In the genomic region with DNA sequence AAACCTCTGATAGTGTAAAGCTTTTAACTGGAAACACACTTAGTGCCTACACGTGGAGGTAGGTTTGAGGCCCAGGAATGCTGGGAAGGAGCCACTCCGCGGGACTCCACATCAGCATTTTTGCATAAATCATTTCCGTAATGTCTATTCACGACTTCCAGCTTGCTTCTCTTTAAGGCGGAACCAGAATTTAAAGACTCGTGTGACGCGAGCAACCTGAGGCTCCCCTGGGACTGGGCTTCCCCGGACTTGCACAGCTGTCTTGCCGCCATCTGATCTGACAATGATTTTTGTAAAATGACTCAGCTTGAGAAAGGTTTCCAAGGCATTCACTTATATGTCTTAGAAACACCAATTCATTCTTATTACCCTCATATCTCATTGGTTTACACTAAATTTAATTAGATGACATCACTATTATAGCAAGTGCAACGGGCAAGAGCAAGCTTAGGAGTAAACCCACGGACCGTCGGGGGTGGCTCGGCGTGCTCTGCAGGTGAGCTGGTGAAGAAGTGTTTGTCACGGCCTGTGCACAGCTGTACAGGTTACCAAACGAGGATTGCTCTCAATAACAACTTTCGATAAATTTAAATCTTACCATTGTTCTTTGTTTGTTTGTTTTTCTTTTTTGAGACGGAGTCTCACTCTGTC, we compare ENCODE assay signal across 10 cellular contexts.
DNase-seq lines count a peak whose midpoint lies in the region; ATAC-seq and TF ChIP-seq lines count a peak whose summit lies in the region.
"Had no signal": no experiment of that assay in that cellular context is flagged by ENCODE, and none has a peak within 500 bp of the region (broad histone marks: within the 10 kb centered on the region; RNA-seq: fewer than 3 reads in every experiment).

No MANE protein-coding gene starts in this region.

- H3K27ac ChIP-seq in Peyer's patch = no peak overlapping the region
- H3K27ac ChIP-seq in gastrocnemius medialis = no peak overlapping the region
- H3K27ac ChIP-seq: dorsolateral prefrontal cortex had no signal

- H3K9me3 Mint-ChIP-seq in natural killer cell treated with Interleukin-12 subunit alpha and Interleukin-12 subunit beta and Interleukin-15 and Interleukin-18, amount 100 ng/mL, for 72 hours = no peaks in the 10 kb centered on the region
- H3K9me3 Mint-ChIP-seq in natural killer cell = no peaks in the 10 kb centered on the region

- H3K4me1 Mint-ChIP-seq in natural killer cell treated with Interleukin-12 subunit alpha and Interleukin-12 subunit beta and Interleukin-15 and Interleukin-18, amount 100 ng/mL, for 72 hours (ENCODE audit: low read depth in 2 of 2) = peaks cover 25 to 26% of the 10 kb centered on the region in 2 donors
- peaks cover 8 to 11% of the 10 kb centered on the region in 2 donors for H3K4me1 Mint-ChIP-seq in natural killer cell

- TF ChIP-seq POLR2A in Peyer's patch (IDR thresholded peaks at IDR 0.05) (no peak), gastrocnemius medialis (IDR thresholded peaks at IDR 0.05) (no peak)

- peak; percentile 55 for DNase-seq in natural killer cell treated with Interleukin-12 subunit alpha and Interleukin-12 subunit beta and Interleukin-15 and Interleukin-18, amount 100 ng/mL, for 72 hours (ENCODE audit: low spot score)
- DNase-seq in natural killer cell (no peak), Peyer's patch (peak in 2 of 3 donors; percentile 74 to 82), gastrocnemius medialis (no peak), midbrain (lab: John Stamatoyannopoulos, UW) (no peak), NCI-H345 treated with DMSO at 0.1 percent for 48 hours (lab: John Stamatoyannopoulos, UW; ENCODE audit: unreplicated experiment) (no peak)
- no peak for DNase-seq in stimulated activated CD4-positive, alpha-beta T cell treated with anti-CD3 and anti-CD28 coated beads, Interleukin-2, amount 100 ng/mL, for 48 hours
- DNase-seq: stimulated activated naive CD4-positive, alpha-beta T cell treated with Interleukin-2 at 50 U/mL for 16 hours had no signal

- H3K9me3 ChIP-seq in Peyer's patch = no peaks in the 10 kb centered on the region
- no peaks in the 10 kb centered on the region for H3K9me3 ChIP-seq in gastrocnemius medialis

- intact Hi-C loops in natural killer cell (cut with micrococcal nuclease) (no loop called here), gastrocnemius medialis (cut with DNase I; ENCODE audit: low total_unique reads) (no loop called here)

- no peaks in the 10 kb centered on the region for H3K4me1 ChIP-seq in Peyer's patch
- H3K4me1 ChIP-seq in gastrocnemius medialis = no peaks in the 10 kb centered on the region

- no peaks in the 10 kb centered on the region for H3K36me3 Mint-ChIP-seq in natural killer cell treated with Interleukin-12 subunit alpha and Interleukin-12 subunit beta and Interleukin-15 and Interleukin-18, amount 100 ng/mL, for 72 hours
- no peaks in the 10 kb centered on the region for H3K36me3 Mint-ChIP-seq in natural killer cell

- no peak for ATAC-seq in natural killer cell treated with Interleukin-12 subunit alpha and Interleukin-12 subunit beta and Interleukin-15 and Interleukin-18, amount 100 ng/mL, for 72 hours
- ATAC-seq in natural killer cell (no peak), HG02973 (IDR thresholded peaks at IDR 0.05; ENCODE audit: unreplicated experiment) (peak; percentile 88), gastrocnemius medialis (no peak)

- H3K27me3 ChIP-seq in Peyer's patch (no peaks in the 10 kb centered on the region), gastrocnemius medialis (no peaks in the 10 kb centered on the region)
- H3K27me3 ChIP-seq: dorsolateral prefrontal cortex had no signal

- H3K36me3 ChIP-seq in Peyer's patch = no peaks in the 10 kb centered on the region
- H3K36me3 ChIP-seq in gastrocnemius medialis = no peaks in the 10 kb centered on the region

- no peak overlapping the region for H3K4me3 Mint-ChIP-seq in natural killer cell treated with Interleukin-12 subunit alpha and Interleukin-12 subunit beta and Interleukin-15 and Interleukin-18, amount 100 ng/mL, for 72 hours
- no peak overlapping the region for H3K4me3 Mint-ChIP-seq in natural killer cell

- H3K4me3 ChIP-seq in Peyer's patch (peak overlapping the region in 1 of 4 donors; percentile 4), gastrocnemius medialis (no peak overlapping the region)
- H3K4me3 ChIP-seq: dorsolateral prefrontal cortex had no signal

- in situ Hi-C loops in gastrocnemius medialis (cut with MboI; ENCODE audit: low sequenced_read_pairs in 4 of 4) = no loop called here

- TF ChIP-seq CTCF in natural killer cell (IDR thresholded peaks at IDR 0.05) (no peak), Peyer's patch (IDR thresholded peaks at IDR 0.05) (no peak), gastrocnemius medialis (IDR thresholded peaks at IDR 0.05 in 4 of 5, conservative IDR thresholded peaks at IDR 0.05 in 1 of 5) (no peak)

- no peak overlapping the region for H3K27ac Mint-ChIP-seq in natural killer cell treated with Interleukin-12 subunit alpha and Interleukin-12 subunit beta and Interleukin-15 and Interleukin-18, amount 100 ng/mL, for 72 hours
- H3K27ac Mint-ChIP-seq in natural killer cell = no peak overlapping the region

- H3K27me3 Mint-ChIP-seq in natural killer cell treated with Interleukin-12 subunit alpha and Interleukin-12 subunit beta and Interleukin-15 and Interleukin-18, amount 100 ng/mL, for 72 hours = no peaks in the 10 kb centered on the region
- no peaks in the 10 kb centered on the region for H3K27me3 Mint-ChIP-seq in natural killer cell (ENCODE audit: low read depth in 2 of 2)

Comparison
In these comparisons a context has a peak if more than half of its experiments do, and no peak if none do; other contexts are left out.
1. DNase-seq: peak in natural killer cell treated with Interleukin-12 subunit alpha and Interleukin-12 subunit beta and Interleukin-15 and Interleukin-18, amount 100 ng/mL, for 72 hours (single experiment) and Peyer's patch (2 of 3); none in natural killer cell (single experiment), gastrocnemius medialis (0 of 2), midbrain (single experiment), stimulated activated CD4-positive, alpha-beta T cell treated with anti-CD3 and anti-CD28 coated beads, Interleukin-2, amount 100 ng/mL, for 48 hours (0 of 2) and NCI-H345 treated with DMSO at 0.1 percent for 48 hours (single experiment).